1 cellular context compared by ENCODE assay signal in the genomic region with DNA sequence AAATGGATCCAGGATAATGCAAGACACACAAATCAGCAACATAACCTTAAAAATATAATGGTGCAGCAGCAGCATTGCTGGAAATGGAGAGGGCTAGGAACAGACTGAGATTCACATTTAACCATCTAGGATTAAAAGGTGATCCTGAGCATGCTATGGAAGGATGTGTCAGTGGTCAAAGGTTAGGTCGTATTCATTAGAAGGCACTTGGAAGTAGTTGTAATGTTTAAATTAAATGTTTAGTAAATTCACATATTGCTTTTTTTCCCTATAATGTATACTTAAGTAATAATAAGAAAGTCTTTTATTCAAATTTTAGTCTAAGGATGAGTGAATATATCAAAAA.
TF ChIP-seq lines count a peak whose summit lies in the region.

No MANE protein-coding gene starts in this region.

TF ChIP-seq in HepG2, 621 proteins besides CTCF, POLR2A, EP300 and RAD21:
- TF ChIP-seq HMGA1 (CRISPR knock-in tag; conservative IDR thresholded peaks at IDR 0.05): no peak
- no peak for TF ChIP-seq CAMTA2 (CRISPR knock-in tag; IDR thresholded peaks at IDR 0.05; ENCODE audit: borderline replicate concordance)
- no peak for TF ChIP-seq ZNF101 (CRISPR knock-in tag; IDR thresholded peaks at IDR 0.05; ENCODE audit: borderline replicate concordance, low read depth)
- TF ChIP-seq ZNF782 (CRISPR knock-in tag; IDR thresholded peaks at IDR 0.05; ENCODE audit: borderline replicate concordance): no peak
- TF ChIP-seq MED1 (CRISPR knock-in tag; IDR thresholded peaks at IDR 0.05): no peak
- TF ChIP-seq KLF12 (CRISPR knock-in tag; IDR thresholded peaks at IDR 0.05; ENCODE audit: borderline replicate concordance): no peak
- TF ChIP-seq JDP2 (CRISPR knock-in tag; IDR thresholded peaks at IDR 0.05; ENCODE audit: borderline replicate concordance): no peak
- no peak for TF ChIP-seq ZNF772 (CRISPR knock-in tag; IDR thresholded peaks at IDR 0.05)
- TF ChIP-seq IRF2 (CRISPR knock-in tag; IDR thresholded peaks at IDR 0.05): no peak
- no peak for TF ChIP-seq ZNF781 (CRISPR knock-in tag; IDR thresholded peaks at IDR 0.05; ENCODE audit: borderline replicate concordance, not compliant biosample characterization)
- TF ChIP-seq, protein P1, sequence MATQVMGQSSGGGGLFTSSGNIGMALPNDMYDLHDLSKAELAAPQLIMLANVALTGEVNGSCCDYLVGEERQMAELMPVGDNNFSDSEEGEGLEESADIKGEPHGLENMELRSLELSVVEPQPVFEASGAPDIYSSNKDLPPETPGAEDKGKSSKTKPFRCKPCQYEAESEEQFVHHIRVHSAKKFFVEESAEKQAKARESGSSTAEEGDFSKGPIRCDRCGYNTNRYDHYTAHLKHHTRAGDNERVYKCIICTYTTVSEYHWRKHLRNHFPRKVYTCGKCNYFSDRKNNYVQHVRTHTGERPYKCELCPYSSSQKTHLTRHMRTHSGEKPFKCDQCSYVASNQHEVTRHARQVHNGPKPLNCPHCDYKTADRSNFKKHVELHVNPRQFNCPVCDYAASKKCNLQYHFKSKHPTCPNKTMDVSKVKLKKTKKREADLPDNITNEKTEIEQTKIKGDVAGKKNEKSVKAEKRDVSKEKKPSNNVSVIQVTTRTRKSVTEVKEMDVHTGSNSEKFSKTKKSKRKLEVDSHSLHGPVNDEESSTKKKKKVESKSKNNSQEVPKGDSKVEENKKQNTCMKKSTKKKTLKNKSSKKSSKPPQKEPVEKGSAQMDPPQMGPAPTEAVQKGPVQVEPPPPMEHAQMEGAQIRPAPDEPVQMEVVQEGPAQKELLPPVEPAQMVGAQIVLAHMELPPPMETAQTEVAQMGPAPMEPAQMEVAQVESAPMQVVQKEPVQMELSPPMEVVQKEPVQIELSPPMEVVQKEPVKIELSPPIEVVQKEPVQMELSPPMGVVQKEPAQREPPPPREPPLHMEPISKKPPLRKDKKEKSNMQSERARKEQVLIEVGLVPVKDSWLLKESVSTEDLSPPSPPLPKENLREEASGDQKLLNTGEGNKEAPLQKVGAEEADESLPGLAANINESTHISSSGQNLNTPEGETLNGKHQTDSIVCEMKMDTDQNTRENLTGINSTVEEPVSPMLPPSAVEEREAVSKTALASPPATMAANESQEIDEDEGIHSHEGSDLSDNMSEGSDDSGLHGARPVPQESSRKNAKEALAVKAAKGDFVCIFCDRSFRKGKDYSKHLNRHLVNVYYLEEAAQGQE (IDR thresholded peaks at IDR 0.05; ENCODE audit: borderline replicate concordance in 1 of 2, low read depth in 1 of 2, low read length in 2 of 2): no peak
- TF ChIP-seq ZNF749 (CRISPR knock-in tag; IDR thresholded peaks at IDR 0.05; ENCODE audit: borderline replicate concordance): no peak
- no peak for TF ChIP-seq GATAD2A (CRISPR knock-in tag; IDR thresholded peaks at IDR 0.05)
- TF ChIP-seq SCMH1 (CRISPR knock-in tag; IDR thresholded peaks at IDR 0.05; ENCODE audit: borderline replicate concordance): no peak
